In genomic region chr20:6533321-6533720, GRCh38 we compare ENCODE assay signal across 13 cellular contexts.
DNase-seq lines count a peak whose midpoint lies in the region; ATAC-seq and TF ChIP-seq lines count a peak whose summit lies in the region.
"Had no signal": no experiment of that assay in that cellular context is flagged by ENCODE, and none has a peak within 500 bp of the region (broad histone marks: within the 10 kb centered on the region; RNA-seq: fewer than 3 reads in every experiment).

No MANE protein-coding gene starts in this region.

- DNase-seq in AG04449 (ENCODE audit: low read depth, low spot score) (peak; percentile 3), H4 (ENCODE audit: low spot score) (peak; percentile 82), astrocyte of the cerebellum (ENCODE audit: low read depth) (peak; percentile 88)
- DNase-seq in effector CD4-positive, alpha-beta T cell: no peak
- DNase-seq: activated CD8-positive, alpha-beta memory T cell treated with anti-CD3 and anti-CD28 coated beads, Interleukin-2, amount 50 U/mL, for 48 hours; CD4-positive, alpha-beta T cell; glutamatergic neuron; mesendoderm; MM.1S had no signal

- no peak for TF ChIP-seq CTCF in AG04449 (IDR thresholded peaks at IDR 0.05; ENCODE audit: insufficient read depth, low read length, missing control alignments)
- TF ChIP-seq CTCF in astrocyte of the cerebellum (IDR thresholded peaks at IDR 0.05; ENCODE audit: low read depth, low read length, missing control alignments): no peak

- H3K4me1 ChIP-seq in mesodermal cell (ENCODE audit: control insufficient read depth, insufficient read depth, low read length, poor library complexity, severe bottlenecking): peaks cover 15% of the 10 kb centered on the region

- CTCF ChIA-PET in AG04449 (lab: Yijun Ruan, JAX): no interaction called here

- no peaks in the 10 kb centered on the region for H3K36me3 ChIP-seq in mesodermal cell (ENCODE audit: control insufficient read depth, insufficient read depth, low read length)

- H3K4me3 ChIP-seq in AG04449 (ENCODE audit: low read depth, low read length) (no peak overlapping the region), astrocyte of the cerebellum (ENCODE audit: low read depth, low read length) (no peak overlapping the region), mesodermal cell (ENCODE audit: extremely low read depth, insufficient read depth, low read length, poor library complexity, severe bottlenecking) (no peak overlapping the region)

- peak overlapping the region; percentile 68 for H3K27ac ChIP-seq in mesodermal cell (ENCODE audit: low read depth, low read length, severe bottlenecking)

- in situ Hi-C loops in astrocyte of the cerebellum (cut with HindIII; ENCODE audit: low sequenced_read_pairs): no loop called here

- 95 to 100% methylated on average over 1 to 2 of the region's 2 CpGs for WGBS in mesodermal cell (ENCODE audit: insufficient coverage in 2 of 2), 2 experiments

- ATAC-seq in GM21360 (IDR thresholded peaks at IDR 0.05; ENCODE audit: unreplicated experiment) (no peak), GM18519 (IDR thresholded peaks at IDR 0.05; ENCODE audit: low FRiP score, unreplicated experiment) (no peak), HG03442 (IDR thresholded peaks at IDR 0.05; ENCODE audit: unreplicated experiment) (no peak)

- no peaks in the 10 kb centered on the region for H3K9me3 ChIP-seq in mesodermal cell (ENCODE audit: control insufficient read depth, low read length)

- POLR2A ChIA-PET in AG04449 (lab: Yijun Ruan, JAX): interaction anchor here (1.0 kb wide), 1 partner anchor 34 kb away, joined by 3 read pairs; no protein-coding TSS in a partner anchor
